8 cellular contexts compared by ENCODE assay signal in the genomic region with DNA sequence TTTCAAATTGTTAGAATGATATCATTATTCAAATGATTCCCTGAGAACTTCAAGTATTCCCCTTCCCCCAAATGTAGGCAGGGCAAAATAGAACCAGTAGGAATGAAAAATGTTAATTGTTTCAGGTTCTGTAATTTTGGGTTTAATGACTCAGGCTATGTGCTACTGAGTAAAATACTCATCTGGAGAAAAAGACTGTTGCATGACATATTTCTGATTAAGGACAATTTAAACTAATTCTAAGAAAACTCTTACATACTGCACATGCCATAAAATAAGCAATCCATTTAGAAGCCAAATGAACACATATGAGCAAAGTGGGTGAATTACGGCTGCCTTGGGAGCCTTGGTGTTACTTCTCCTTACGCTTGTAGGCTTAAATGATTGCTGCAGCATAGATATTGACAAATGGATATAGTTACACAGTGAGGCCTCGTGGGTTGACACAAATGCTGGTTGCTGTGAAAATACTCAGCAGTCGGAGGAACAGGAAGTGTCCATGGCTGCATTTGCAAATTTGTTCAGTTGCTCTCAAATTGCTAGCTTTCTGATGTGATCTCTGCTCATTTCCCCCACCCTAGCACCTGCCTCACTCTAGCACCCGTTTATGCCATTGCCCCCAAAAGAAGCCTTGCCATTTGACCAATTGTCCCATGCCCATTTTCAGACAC.
A peak's percentile ranks its signal among the peaks of the same experiment; 100 is the strongest.
DNase-seq lines count a peak whose midpoint lies in the region; ATAC-seq and TF ChIP-seq lines count a peak whose summit lies in the region.

No MANE protein-coding gene starts in this region.

- DNase-seq in HL-60 (ENCODE audit: low read depth in 1 of 2, low spot score in 1 of 2) (peak; percentile 72 to 86), tibial nerve (ENCODE audit: low spot score in 2 of 2) (no peak), NCI-H2171 (lab: John Stamatoyannopoulos, UW) (no peak), BE2C (no peak), HT-29 (ENCODE audit: low spot score) (no peak)

- peak overlapping the region; percentile 54 for H3K27ac Mint-ChIP-seq in activated T-helper 17 cell treated with anti-CD3 and anti-CD28 coated beads, Interleukin-2, amount 50 U/mL, for 72 hours

- H3K4me3 ChIP-seq in BLaER1 (peak overlapping the region; percentile 23; the same call in 1 of the 2 replicates), HL-60 (replicated peaks; ENCODE audit: insufficient read depth, low read length) (no peak overlapping the region), tibial nerve (no peak overlapping the region), BE2C (ENCODE audit: low read depth, low read length) (no peak overlapping the region)

- no peaks in the 10 kb centered on the region for H4K20me1 ChIP-seq in BLaER1

- no peak for TF ChIP-seq EP300 in tibial nerve (IDR thresholded peaks at IDR 0.05)

- H3K36me3 Mint-ChIP-seq in activated T-helper 17 cell treated with anti-CD3 and anti-CD28 coated beads, Interleukin-2, amount 50 U/mL, for 72 hours (ENCODE audit: low read depth) = no peaks in the 10 kb centered on the region

- H3K27ac ChIP-seq in BLaER1 (peak overlapping the region; percentile 89), HL-60 (replicated peaks) (peak overlapping the region; percentile 95), tibial nerve (no peak overlapping the region)

- peak overlapping the region; percentile 54; the same call in 1 of the 2 replicates for H3K9ac ChIP-seq in BLaER1

- H3K4me1 ChIP-seq in BLaER1 = peaks cover 77% of the 10 kb centered on the region
- H3K4me1 ChIP-seq in tibial nerve = peaks cover 0 to 16% (median 0%) of the 10 kb centered on the region in 4 donors
- H3K4me1 ChIP-seq in BE2C = no peaks in the 10 kb centered on the region

- H3K27me3 ChIP-seq in BLaER1 (no peaks in the 10 kb centered on the region), HL-60 (ENCODE audit: insufficient read depth, poor library complexity, severe bottlenecking) (no peaks in the 10 kb centered on the region), tibial nerve (no peaks in the 10 kb centered on the region), BE2C (no peaks in the 10 kb centered on the region; the same call in 1 of the 2 replicates)

- no peak for TF ChIP-seq POLR2A in tibial nerve (IDR thresholded peaks at IDR 0.05)

- H3K36me3 ChIP-seq in BLaER1 = no peaks in the 10 kb centered on the region
- H3K36me3 ChIP-seq in tibial nerve = no peaks in the 10 kb centered on the region
- H3K36me3 ChIP-seq in BE2C = no peaks in the 10 kb centered on the region

- H3K4me1 Mint-ChIP-seq in activated T-helper 17 cell treated with anti-CD3 and anti-CD28 coated beads, Interleukin-2, amount 50 U/mL, for 72 hours = peaks cover 33% of the 10 kb centered on the region

- 66 to 77% methylated on average over 5 of the region's 5 CpGs for WGBS in tibial nerve, 2 donors

- peak; percentile 18 for ATAC-seq in GM18858 (IDR thresholded peaks at IDR 0.05; ENCODE audit: unreplicated experiment)
- ATAC-seq in activated T-helper 17 cell treated with anti-CD3 and anti-CD28 coated beads, Interleukin-2, amount 50 U/mL, for 72 hours (replicated peaks) = peak; percentile 27

- H3K27me3 Mint-ChIP-seq in activated T-helper 17 cell treated with anti-CD3 and anti-CD28 coated beads, Interleukin-2, amount 50 U/mL, for 72 hours = no peaks in the 10 kb centered on the region

- H3K9me3 Mint-ChIP-seq in activated T-helper 17 cell treated with anti-CD3 and anti-CD28 coated beads, Interleukin-2, amount 50 U/mL, for 72 hours = no peaks in the 10 kb centered on the region

- no peak for TF ChIP-seq CTCF in HL-60 (IDR thresholded peaks at IDR 0.05; ENCODE audit: insufficient read depth, low read length)
- no peak for TF ChIP-seq CTCF in tibial nerve (IDR thresholded peaks at IDR 0.05)
- no peak for TF ChIP-seq CTCF in BE2C (IDR thresholded peaks at IDR 0.05; ENCODE audit: low read depth, low read length)

- no peaks in the 10 kb centered on the region; the same call in 1 of the 2 replicates for H3K9me3 ChIP-seq in BLaER1
- H3K9me3 ChIP-seq in tibial nerve = no peaks in the 10 kb centered on the region
- H3K9me3 ChIP-seq in BE2C = no peaks in the 10 kb centered on the region

- H3K4me2 ChIP-seq in BLaER1 = peak overlapping the region; percentile 69

- peak overlapping the region; percentile 65 for H3K4me3 Mint-ChIP-seq in activated T-helper 17 cell treated with anti-CD3 and anti-CD28 coated beads, Interleukin-2, amount 50 U/mL, for 72 hours

Comparison
In these comparisons a context has a peak if more than half of its experiments do, and no peak if none do; other contexts are left out.
1. H3K27ac ChIP-seq: peak in BLaER1 (single experiment) and HL-60 (single experiment); none in tibial nerve (0 of 4).
2. DNase-seq: peak in HL-60 (2 of 2); none in tibial nerve (0 of 2), NCI-H2171 (single experiment), BE2C (single experiment) and HT-29 (single experiment).